ENCODE assay signal across 19 cellular contexts in genomic region chr6:38290133-38290801, GRCh38.
"Had no signal": no experiment of that assay in that cellular context is flagged by ENCODE, and none has a peak within 500 bp of the region (broad histone marks: within the 10 kb centered on the region; RNA-seq: fewer than 3 reads in every experiment).

No MANE protein-coding gene starts in this region.

- H3K36me3 ChIP-seq: breast epithelium, thoracic aorta had no signal

- H2AFZ ChIP-seq: hepatocyte had no signal

- FAIRE-seq: astrocyte had no signal

- DNase-seq: activated CD4-positive, alpha-beta T cell treated with anti-CD3 and anti-CD28 coated beads, Interleukin-2, amount 50 U/mL, for 4 hours; activated CD8-positive, alpha-beta memory T cell treated with anti-CD3 and anti-CD28 coated beads for 24 hours; activated CD8-positive, alpha-beta memory T cell treated with anti-CD3 and anti-CD28 coated beads, Interleukin-2, amount 50 U/mL, for 4 hours; activated T-cell treated with anti-CD3 and anti-CD28 coated beads, Interleukin-2, amount 50 U/mL, for 24 hours; cerebellar nuclear complex; foreskin keratinocyte; immature natural killer cell; occipital lobe; posterior cingulate gyrus; stimulated activated CD4-positive, alpha-beta T cell treated with anti-CD3 and anti-CD28 coated beads, Interleukin-4, amount 100 ng/mL, for 1 hour; stimulated activated naive CD4-positive, alpha-beta T cell treated with Interleukin-2 at 50 U/mL for 16 hours; T-cell had no signal

- H3K4me2 ChIP-seq: hepatocyte had no signal

- H3K4me1 ChIP-seq: breast epithelium, foreskin keratinocyte had no signal

- ATAC-seq: activated T-helper 17 cell treated with anti-CD3 and anti-CD28 coated beads, Interleukin-2, amount 50 U/mL, for 72 hours; foreskin keratinocyte; left lobe of liver; T-cell had no signal

- H3K79me2 ChIP-seq: hepatocyte had no signal

- H3K4me3 ChIP-seq: breast epithelium, coronary artery, hepatocyte, thoracic aorta had no signal

- H3K27ac ChIP-seq: breast epithelium, coronary artery, foreskin keratinocyte, hepatocyte, thoracic aorta had no signal

- H3K27me3 ChIP-seq: breast epithelium, foreskin keratinocyte, hepatocyte had no signal
